In the genomic region with DNA sequence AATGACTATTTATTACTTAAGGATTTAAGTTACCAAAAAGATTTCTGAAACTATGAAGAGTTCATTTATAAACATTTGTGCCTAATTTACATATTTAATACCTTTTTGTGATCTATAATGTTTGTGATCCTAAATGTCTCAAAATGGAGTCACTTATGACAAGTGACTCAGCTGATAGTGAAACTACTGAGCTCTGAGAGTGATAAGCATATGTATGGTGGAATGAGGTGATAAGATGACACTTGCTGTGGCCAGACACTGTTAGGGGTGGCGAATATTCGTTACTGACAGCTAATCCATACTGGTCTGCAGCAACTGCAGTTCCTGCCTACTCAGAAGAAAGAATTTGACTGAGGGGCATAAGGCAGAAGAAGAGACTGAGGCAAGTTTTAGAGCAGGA, we compare ENCODE assay signal across 25 cellular contexts. TPM values are rescaled to one million over a fixed set of nuclear protein-coding genes. Genes with fewer than 3 reads are reported as not detected.
"Had no signal": no experiment of that assay in that cellular context is flagged by ENCODE, and none has a peak within 500 bp of the region (broad histone marks: within the 10 kb centered on the region; RNA-seq: fewer than 3 reads in every experiment).

No MANE protein-coding gene starts in this region.

- H3K36me3 ChIP-seq: adrenal gland, breast epithelium, WERI-Rb-1 had no signal

- H3K27ac ChIP-seq: adrenal gland, breast epithelium, WERI-Rb-1 had no signal

- H3K4me3 ChIP-seq: adrenal gland, breast epithelium had no signal

- H3K9me3 ChIP-seq: adrenal gland, breast epithelium had no signal

- ATAC-seq: activated CD4-positive, alpha-beta T cell treated with anti-CD3 and anti-CD28 coated beads for 36 hours; activated CD8-positive, alpha-beta T cell treated with anti-CD3 and anti-CD28 coated beads, Interleukin-2, amount 10 ng/mL, durations not matched to agents 7 days and 5 days; PC-3 had no signal

- H3K4me1 ChIP-seq: adrenal gland, breast epithelium had no signal

- DNase-seq: activated CD4-positive, alpha-beta T cell treated with anti-CD3 and anti-CD28 coated beads for 36 hours; activated CD8-positive, alpha-beta memory T cell treated with anti-CD3 and anti-CD28 coated beads, Interleukin-2, amount 50 U/mL, for 48 hours; activated CD8-positive, alpha-beta T cell treated with anti-CD3 and anti-CD28 coated beads, Interleukin-2, amount 10 ng/mL, durations not matched to agents 7 days and 5 days; activated naive CD4-positive, alpha-beta T cell treated with anti-CD3 and anti-CD28 coated beads, Interleukin-2, amount 50 U/mL, for 16 hours; activated naive CD8-positive, alpha-beta T cell treated with anti-CD3 and anti-CD28 coated beads, Interleukin-2, amount 10 ng/mL, durations not matched to agents 7 days and 5 days; activated T-cell treated with anti-CD3 and anti-CD28 coated beads, Interleukin-2, amount 50 U/mL, for 1 hour; adrenal gland; aorta; KG1; NCI-H1092 treated with DMSO at 0.1 percent for 48 hours; NCI-H1417 treated with DMSO at 0.1 percent for 48 hours; NCI-H1694; NCI-H2029; NCI-H2107; NCI-H2171 treated with DMSO at 0.1 percent for 48 hours; NCI-H345; NCI-H510A; NCI-H526 treated with DMSO at 0.1 percent for 48 hours; NCI-H82; PC-3; SHP77 treated with DMSO at 0.1 percent for 48 hours; WERI-Rb-1 had no signal

RNA-seq across cellular contexts. Expression of a gene that starts 5.5 kb away (rescaled TPM):
- total RNA-seq: activated CD4-positive, alpha-beta T cell treated with anti-CD3 and anti-CD28 coated beads for 36 hours; activated CD8-positive, alpha-beta T cell treated with anti-CD3 and anti-CD28 coated beads, Interleukin-2, amount 10 ng/mL, durations not matched to agents 7 days and 5 days; activated naive CD8-positive, alpha-beta T cell treated with anti-CD3 and anti-CD28 coated beads, Interleukin-2, amount 10 ng/mL, durations not matched to agents 7 days and 5 days; MCF 10A; SK-MEL-5 had no signal

RNA-seq across cellular contexts. Expression of a gene that starts 34.5 kb away (rescaled TPM):
- total RNA-seq: activated CD8-positive, alpha-beta T cell treated with anti-CD3 and anti-CD28 coated beads, Interleukin-2, amount 10 ng/mL, durations not matched to agents 7 days and 5 days; activated naive CD8-positive, alpha-beta T cell treated with anti-CD3 and anti-CD28 coated beads, Interleukin-2, amount 10 ng/mL, durations not matched to agents 7 days and 5 days; MCF 10A had no signal
